ENCODE assay signal across 8 cellular contexts in genomic region chr11:119093951-119094815, GRCh38. TPM values are rescaled to one million over a fixed set of nuclear protein-coding genes. Genes with fewer than 3 reads are reported as not detected.
DNase-seq lines count a peak whose midpoint lies in the region; ATAC-seq and TF ChIP-seq lines count a peak whose summit lies in the region.

No MANE protein-coding gene starts in this region.

- no peak overlapping the region for H2AFZ ChIP-seq in DND-41 (ENCODE audit: low read depth, low read length)

- POLR2A ChIA-PET in HEK293T (lab: Yijun Ruan, JAX) = interaction anchor here (0.7 to 4.1 kb wide), 21 partner anchors 8 to 227 kb away, joined by 3 to 47 read pairs (median 6); partner anchors contain the start of genes C2CD2L, CBL, HINFP and HMBS

- WGBS in sigmoid colon, 2 donors = 1% methylated on average over 80 of the region's 80 CpGs

- TF ChIP-seq EP300 in sigmoid colon (IDR thresholded peaks at IDR 0.05) = no peak

- H3K9me3 Mint-ChIP-seq in activated naive CD8-positive, alpha-beta T cell (ENCODE audit: low read depth) = no peaks in the 10 kb centered on the region

- H3K27ac ChIP-seq in DND-41 (ENCODE audit: low read length) = peak overlapping the region; percentile 99
- peak overlapping the region; percentile 97 to 99 (median 98) for H3K27ac ChIP-seq in sigmoid colon

- H3K4me1 ChIP-seq in DND-41 (ENCODE audit: insufficient read depth, low read length) = peaks cover 37% of the 10 kb centered on the region
- peaks cover 0 to 37% (median 22%) of the 10 kb centered on the region in 4 donors for H3K4me1 ChIP-seq in sigmoid colon

- DNase-seq in DND-41 = peak; percentile 48
- DNase-seq in H7 = peak; percentile 60
- peak; percentile 69 for DNase-seq in OCI-M1 (lab: John Stamatoyannopoulos, UW)
- DNase-seq in left ventricle myocardium superior = peak; percentile 58
- no peak for DNase-seq in sigmoid colon
- DNase-seq in HEK293T (ENCODE audit: extremely low spot score) = no peak
- no peak for DNase-seq in DMS114 treated with DMSO at 0.1 percent for 48 hours (lab: John Stamatoyannopoulos, UW; ENCODE audit: unreplicated experiment)

- H3K4me3 ChIP-seq in DND-41 (ENCODE audit: low read depth in 1 of 2, low read length in 2 of 2) = peak overlapping the region; percentile 89 to 95
- H3K4me3 ChIP-seq in H7 (ENCODE audit: insufficient read depth, low read depth, low read length) = peak overlapping the region; percentile 98
- peak overlapping the region; percentile 71 to 96 (median 86) for H3K4me3 ChIP-seq in sigmoid colon

- peaks cover 26% of the 10 kb centered on the region for H3K4me1 Mint-ChIP-seq in activated naive CD8-positive, alpha-beta T cell (ENCODE audit: low read depth)

- H3K9me3 ChIP-seq in DND-41 (ENCODE audit: insufficient read depth, low read length, severe bottlenecking) (no peaks in the 10 kb centered on the region), sigmoid colon (no peaks in the 10 kb centered on the region)

- CTCF ChIA-PET in HEK293T (lab: Yijun Ruan, JAX) = interaction anchor here (0.6 kb wide), 1 partner anchor 102 kb away, joined by 3 read pairs; no protein-coding TSS in a partner anchor

- H3K9ac ChIP-seq in DND-41 (ENCODE audit: low read depth, low read length) = peak overlapping the region; percentile 99

- H3K27me3 ChIP-seq in DND-41 (ENCODE audit: insufficient read depth, low read length, poor library complexity) = no peaks in the 10 kb centered on the region
- no peaks in the 10 kb centered on the region for H3K27me3 ChIP-seq in H7 (ENCODE audit: control insufficient read depth, insufficient read depth, low read length)
- no peaks in the 10 kb centered on the region for H3K27me3 ChIP-seq in sigmoid colon

- peaks cover 70% of the 10 kb centered on the region for H3K36me3 ChIP-seq in DND-41 (ENCODE audit: insufficient read depth, low read length)
- H3K36me3 ChIP-seq in H7 (replicated peaks; ENCODE audit: control insufficient read depth, insufficient read depth, low read length) = peaks cover 30% of the 10 kb centered on the region
- peaks cover 8 to 26% (median 11%) of the 10 kb centered on the region in 4 donors for H3K36me3 ChIP-seq in sigmoid colon

- peaks cover 34% of the 10 kb centered on the region for H4K20me1 ChIP-seq in DND-41 (ENCODE audit: insufficient read depth, low read length)

- H3K4me3 Mint-ChIP-seq in activated naive CD8-positive, alpha-beta T cell = peak overlapping the region; percentile 92

- H3K27ac Mint-ChIP-seq in activated naive CD8-positive, alpha-beta T cell = peak overlapping the region; percentile 87

- H3K36me3 Mint-ChIP-seq in activated naive CD8-positive, alpha-beta T cell = peaks cover 5% of the 10 kb centered on the region

- no peaks in the 10 kb centered on the region for H3K27me3 Mint-ChIP-seq in activated naive CD8-positive, alpha-beta T cell

- peak overlapping the region; percentile 93 for H3K4me2 ChIP-seq in DND-41 (ENCODE audit: insufficient read depth, low read length)

- TF ChIP-seq CTCF in DND-41 (IDR thresholded peaks at IDR 0.05; ENCODE audit: borderline replicate concordance, extremely low read depth, low read length, poor library complexity, severe bottlenecking) = no peak
- no peak for TF ChIP-seq CTCF in sigmoid colon (IDR thresholded peaks at IDR 0.05)

- no peak for TF ChIP-seq POLR2A in sigmoid colon (IDR thresholded peaks at IDR 0.05)

- intact Hi-C loops in left ventricle myocardium superior (cut with micrococcal nuclease) = no loop called here
- intact Hi-C loops in sigmoid colon (cut with DNase I) = loop anchor here (2.0 kb wide), 2 partner anchors 103 to 223 kb away; partner anchors contain the start of gene MCAM

- ATAC-seq in DND-41 (ENCODE audit: insufficient read depth, low read depth) = no peak
- peak; percentile 31 for ATAC-seq in left ventricle myocardium superior

- H3K79me2 ChIP-seq in DND-41 (ENCODE audit: insufficient read depth, low read length) = peaks cover 50% of the 10 kb centered on the region

TF ChIP-seq in HEK293T, 16 proteins besides CTCF, POLR2A, EP300 and RAD21:
- TF ChIP-seq SUZ12 (IDR thresholded peaks at IDR 0.05) (no peak), SP1 (IDR thresholded peaks at IDR 0.05) (no peak), TARDBP (IDR thresholded peaks at IDR 0.05) (no peak), NFRKB (IDR thresholded peaks at IDR 0.05) (no peak), LEF1 (IDR thresholded peaks at IDR 0.05; ENCODE audit: borderline replicate concordance) (no peak), PKNOX1 (IDR thresholded peaks at IDR 0.05) (no peak), ELF4 (IDR thresholded peaks at IDR 0.05) (no peak), FOXM1 (IDR thresholded peaks at IDR 0.05; ENCODE audit: borderline replicate concordance) (no peak), HDGF (IDR thresholded peaks at IDR 0.05; ENCODE audit: borderline replicate concordance) (no peak), CTBP1 (IDR thresholded peaks at IDR 0.05; ENCODE audit: borderline replicate concordance) (no peak), L3MBTL2 (conservative IDR thresholded peaks at IDR 0.05) (no peak)

RNA-seq across cellular contexts. Expression of gene DPAGT1, which starts 7.5 kb away (rescaled TPM):
- 30.7 and 44.3 TPM in 2 replicates for total RNA-seq in H7 (2014; rRNA removed; shearing (Covaris generic))
- total RNA-seq in left ventricle myocardium superior (18.6 TPM), sigmoid colon (10 to 100 TPM; 16.1 to 22.1 (median 16.8) TPM)
- polyA plus RNA-seq in sigmoid colon = 10 to 100 TPM in 1 of 3 donors, 1 to 10 TPM in 2; 4.2 to 44.6 (median 6.9) TPM

RNA-seq across cellular contexts. Expression of gene HMBS, which starts 9.5 kb away (rescaled TPM):
- 12.2 and 14.3 TPM in 2 replicates for total RNA-seq in H7 (2014; rRNA removed; shearing (Covaris generic))
- total RNA-seq in left ventricle myocardium superior (24.9 TPM), sigmoid colon (10 to 100 TPM in 1 of 4 donors, 1 to 10 TPM in 3; 5.6 to 15.2 (median 6.6) TPM)
- polyA plus RNA-seq in sigmoid colon = 10 to 100 TPM; 20.3 to 39.3 (median 22.2) TPM

RNA-seq across cellular contexts. Expression of gene C2CD2L, which starts 13.0 kb away (rescaled TPM):
- total RNA-seq in H7 (2014; rRNA removed; shearing (Covaris generic)) = 4.8 and 7.0 TPM in 2 replicates
- total RNA-seq in left ventricle myocardium superior (9.6 TPM), sigmoid colon (1 to 10 TPM; 5.3 to 8.0 (median 5.8) TPM)
- 10 to 100 TPM in 1 of 3 donors, 1 to 10 TPM in 2; 6.0 to 22.6 (median 7.6) TPM for polyA plus RNA-seq in sigmoid colon

RNA-seq across cellular contexts. Expression of gene VPS11, which starts 26.6 kb away (rescaled TPM):
- total RNA-seq in H7 (2014; rRNA removed; shearing (Covaris generic)) = 17.5 and 21.9 TPM in 2 replicates
- total RNA-seq in left ventricle myocardium superior (23.0 TPM), sigmoid colon (10 to 100 TPM; 26.0 to 37.0 (median 30.8) TPM)
- 10 to 100 TPM; 13.4 to 29.2 (median 27.0) TPM for polyA plus RNA-seq in sigmoid colon

RNA-seq across cellular contexts. Expression of gene HINFP, which starts 27.2 kb away (rescaled TPM):
- 21.2 and 33.2 TPM in 2 replicates for total RNA-seq in H7 (2014; rRNA removed; shearing (Covaris generic))
- total RNA-seq in left ventricle myocardium superior (12.8 TPM), sigmoid colon (10 to 100 TPM; 15.0 to 33.0 (median 21.2) TPM)
- 10 to 100 TPM; 12.0 to 23.2 (median 20.1) TPM for polyA plus RNA-seq in sigmoid colon

Comparison
In these comparisons a context has a peak if more than half of its experiments do, and no peak if none do; other contexts are left out.
1. DNase-seq: peak in DND-41 (single experiment), H7 (single experiment), OCI-M1 (single experiment) and left ventricle myocardium superior (single experiment); none in sigmoid colon (single experiment), HEK293T (single experiment) and DMS114 treated with DMSO at 0.1 percent for 48 hours (single experiment).
2. Peak in every context shown above with its lines, with median percentiles within 50 percentile points of each other: H3K4me3 ChIP-seq.